ENCODE assay signal across 16 cellular contexts in genomic region chr7:1842321-1843221, GRCh38.
DNase-seq lines count a peak whose midpoint lies in the region; ATAC-seq and TF ChIP-seq lines count a peak whose summit lies in the region.
"Had no signal": no experiment of that assay in that cellular context is flagged by ENCODE, and none has a peak within 500 bp of the region (broad histone marks: within the 10 kb centered on the region; RNA-seq: fewer than 3 reads in every experiment).

No MANE protein-coding gene starts in this region.

- H3K9me3 ChIP-seq in adipocyte (ENCODE audit: control insufficient read depth, low read length) (no peaks in the 10 kb centered on the region), left lung (no peaks in the 10 kb centered on the region), esophagus squamous epithelium (no peaks in the 10 kb centered on the region)
- H3K9me3 ChIP-seq: prostate gland had no signal

- H3K27ac ChIP-seq in left lung (no peak overlapping the region), esophagus squamous epithelium (no peak overlapping the region)
- H3K27ac ChIP-seq: 22Rv1, prostate gland had no signal

- 92 to 93% methylated on average over 8 to 13 of the region's 31 CpGs for WGBS in esophagus squamous epithelium, 2 donors

- no peak for TF ChIP-seq POLR2A in esophagus squamous epithelium (IDR thresholded peaks at IDR 0.05)

- no peaks in the 10 kb centered on the region for H3K9me3 Mint-ChIP-seq in stimulated activated naive B cell treated with anti-CD40 and anti-IgM and Interleukin-4, amounts not matched to agents 10 μg/mL and 1 μg/mL and 100 μg/mL, for 72 hours
- no peaks in the 10 kb centered on the region for H3K9me3 Mint-ChIP-seq in endothelial cell (ENCODE audit: unreplicated experiment)

- H3K27ac Mint-ChIP-seq in stimulated activated naive B cell treated with anti-CD40 and anti-IgM and Interleukin-4, amounts not matched to agents 10 μg/mL and 1 μg/mL and 100 μg/mL, for 72 hours: peak overlapping the region; percentile 88
- no peak overlapping the region for H3K27ac Mint-ChIP-seq in endothelial cell (ENCODE audit: unreplicated experiment)

- H3K4me3 Mint-ChIP-seq in stimulated activated naive B cell treated with anti-CD40 and anti-IgM and Interleukin-4, amounts not matched to agents 10 μg/mL and 1 μg/mL and 100 μg/mL, for 72 hours: no peak overlapping the region
- H3K4me3 Mint-ChIP-seq in endothelial cell (ENCODE audit: unreplicated experiment): no peak overlapping the region

- peaks cover 28 to 36% of the 10 kb centered on the region in 2 donors for H3K36me3 Mint-ChIP-seq in stimulated activated naive B cell treated with anti-CD40 and anti-IgM and Interleukin-4, amounts not matched to agents 10 μg/mL and 1 μg/mL and 100 μg/mL, for 72 hours
- peaks cover 10% of the 10 kb centered on the region for H3K36me3 Mint-ChIP-seq in endothelial cell (ENCODE audit: low read depth, unreplicated experiment)

- ATAC-seq in left lung: no peak
- no peak for ATAC-seq in stimulated activated naive B cell treated with anti-CD40 and anti-IgM and Interleukin-4, amounts not matched to agents 10 μg/mL and 1 μg/mL and 100 μg/mL, for 72 hours (replicated peaks)
- ATAC-seq: Panc1 had no signal

- H3K9ac ChIP-seq in adipocyte (ENCODE audit: low read length): no peak overlapping the region

- peaks cover 24 to 33% of the 10 kb centered on the region in 2 donors for H3K4me1 Mint-ChIP-seq in stimulated activated naive B cell treated with anti-CD40 and anti-IgM and Interleukin-4, amounts not matched to agents 10 μg/mL and 1 μg/mL and 100 μg/mL, for 72 hours
- H3K4me1 Mint-ChIP-seq in endothelial cell (ENCODE audit: unreplicated experiment): peaks cover 5% of the 10 kb centered on the region

- peak; percentile 37 for DNase-seq in DMS 273 (lab: John Stamatoyannopoulos, UW; ENCODE audit: unreplicated experiment)
- DNase-seq in DMS 273 treated with DMSO at 0.1 percent for 48 hours (lab: John Stamatoyannopoulos, UW): no peak
- peak; percentile 64 for DNase-seq in adipocyte (ENCODE audit: low read depth)
- peak; percentile 27 to 72 for DNase-seq in left lung
- no peak for DNase-seq in stimulated activated naive B cell treated with anti-CD40 and anti-IgM and Interleukin-4, amounts not matched to agents 10 μg/mL and 1 μg/mL and 100 μg/mL, for 72 hours
- no peak for DNase-seq in NCI-H526 treated with DMSO at 0.1 percent for 48 hours (lab: John Stamatoyannopoulos, UW)
- DNase-seq in endothelial cell (ENCODE audit: low spot score): no peak
- DNase-seq in esophagus squamous epithelium (lab: John Stamatoyannopoulos, UW): no peak
- DNase-seq: effector memory CD4-positive, alpha-beta T cell; Karpas-422; NCI-H2029; substantia nigra had no signal

- H3K27me3 Mint-ChIP-seq in stimulated activated naive B cell treated with anti-CD40 and anti-IgM and Interleukin-4, amounts not matched to agents 10 μg/mL and 1 μg/mL and 100 μg/mL, for 72 hours: no peaks in the 10 kb centered on the region
- peaks cover 12% of the 10 kb centered on the region for H3K27me3 Mint-ChIP-seq in endothelial cell (ENCODE audit: unreplicated experiment)

- H3K27me3 ChIP-seq in adipocyte (replicated peaks; ENCODE audit: control insufficient read depth, insufficient read depth, low read length): no peaks in the 10 kb centered on the region
- H3K27me3 ChIP-seq in left lung: no peaks in the 10 kb centered on the region
- H3K27me3 ChIP-seq in esophagus squamous epithelium: no peaks in the 10 kb centered on the region

- TF ChIP-seq CTCF in left lung (IDR thresholded peaks at IDR 0.05): no peak
- no peak for TF ChIP-seq CTCF in endothelial cell (IDR thresholded peaks at IDR 0.05; ENCODE audit: unreplicated experiment)
- TF ChIP-seq CTCF in esophagus squamous epithelium (IDR thresholded peaks at IDR 0.05): no peak

- H3K36me3 ChIP-seq in adipocyte (ENCODE audit: control insufficient read depth, insufficient read depth, low read length, severe bottlenecking): no peaks in the 10 kb centered on the region
- H3K36me3 ChIP-seq in left lung: peaks cover 0 to 33% of the 10 kb centered on the region in 2 donors
- H3K36me3 ChIP-seq in esophagus squamous epithelium: no peaks in the 10 kb centered on the region
- H3K36me3 ChIP-seq: prostate gland had no signal

- intact Hi-C loops in left lung (cut with DNase I) (no loop called here), esophagus squamous epithelium (cut with DNase I) (no loop called here)

- no peak overlapping the region for H3K4me3 ChIP-seq in adipocyte (ENCODE audit: low read length)
- H3K4me3 ChIP-seq in left lung: no peak overlapping the region
- H3K4me3 ChIP-seq in esophagus squamous epithelium: no peak overlapping the region
- H3K4me3 ChIP-seq: lung, prostate gland had no signal

- no peaks in the 10 kb centered on the region for H3K4me1 ChIP-seq in adipocyte (ENCODE audit: control insufficient read depth, insufficient read depth, low read length)
- no peaks in the 10 kb centered on the region for H3K4me1 ChIP-seq in left lung
- no peaks in the 10 kb centered on the region for H3K4me1 ChIP-seq in esophagus squamous epithelium
- H3K4me1 ChIP-seq: prostate gland had no signal

Comparison
In these comparisons a context has a peak if more than half of its experiments do, and no peak if none do; other contexts are left out.
1. DNase-seq: peak in DMS 273 (single experiment), adipocyte (single experiment) and left lung (2 of 2); none in DMS 273 treated with DMSO at 0.1 percent for 48 hours (single experiment), stimulated activated naive B cell treated with anti-CD40 and anti-IgM and Interleukin-4, amounts not matched to agents 10 μg/mL and 1 μg/mL and 100 μg/mL, for 72 hours (single experiment), NCI-H526 treated with DMSO at 0.1 percent for 48 hours (single experiment), endothelial cell (single experiment) and esophagus squamous epithelium (single experiment).